27 cellular contexts compared by ENCODE assay signal in genomic region chr3:21036888-21037287, GRCh38.
"Had no signal": no experiment of that assay in that cellular context is flagged by ENCODE, and none has a peak within 500 bp of the region (broad histone marks: within the 10 kb centered on the region; RNA-seq: fewer than 3 reads in every experiment).

No MANE protein-coding gene starts in this region.

- H3K4me3 ChIP-seq: stomach, suprapubic skin, testis, thoracic aorta, thyroid gland, tibial artery, tibial nerve, transverse colon, upper lobe of left lung, upper lobe of right lung, uterus, vagina had no signal

- ATAC-seq: stimulated activated effector memory CD8-positive, alpha-beta T cell treated with anti-CD3 and anti-CD28 coated beads, Interleukin-12 subunit alpha, Interleukin-12 subunit beta, amount 100 ng/mL, for 72 hours; stimulated activated memory B cell treated with anti-CD40 and anti-IgM and Interleukin-4, amounts not matched to agents 10 μg/mL and 1 μg/mL and 100 μg/mL, for 72 hours; stimulated activated naive B cell treated with anti-CD40 and anti-IgM and Interleukin-4, amounts not matched to agents 10 μg/mL and 1 μg/mL and 100 μg/mL, for 72 hours; stimulated activated naive CD8-positive, alpha-beta T cell treated with anti-CD3 and anti-CD28 coated beads, Interleukin-15, amount 100 ng/mL, for 72 hours; stimulated activated naive CD8-positive, alpha-beta T cell treated with anti-CD3 and anti-CD28 coated beads, Interleukin-15, Interleukin-2, amounts not matched to agents 100 U/mL and 50 U/mL, for 24 hours; upper lobe of right lung had no signal

- DNase-seq: stimulated activated CD4-positive, alpha-beta T cell treated with anti-CD3 and anti-CD28 coated beads, Interleukin-2, amount 100 ng/mL, for 48 hours; stimulated activated CD4-positive, alpha-beta T cell treated with anti-CD3 and anti-CD28 coated beads, Interleukin-4, amount 100 ng/mL, for 1 hour; stimulated activated CD4-positive, alpha-beta T cell treated with anti-CD3 and anti-CD28 coated beads, Interleukin-4, amount 100 ng/mL, for 24 hours; stimulated activated CD4-positive, alpha-beta T cell treated with anti-CD3 and anti-CD28 coated beads, Interleukin-4, amount 100 ng/mL, for 4 hours; stimulated activated CD8-positive, alpha-beta memory T cell treated with anti-CD3 and anti-CD28 coated beads, Interleukin-4, amount 100 ng/mL, for 48 hours; stimulated activated naive B cell treated with anti-CD40 and anti-IgM and Interleukin-4, amounts not matched to agents 10 μg/mL and 1 μg/mL and 100 μg/mL, for 72 hours; stimulated activated naive CD4-positive, alpha-beta T cell; stimulated activated naive CD4-positive, alpha-beta T cell treated with Interleukin-2 at 50 U/mL for 16 hours; stimulated activated naive CD8-positive, alpha-beta T cell treated with anti-CD3 and anti-CD28 coated beads, Interleukin-15, amount 100 ng/mL, for 72 hours; stimulated activated naive CD8-positive, alpha-beta T cell treated with anti-CD3 and anti-CD28 coated beads, Interleukin-15, Interleukin-2, amounts not matched to agents 100 U/mL and 50 U/mL, for 24 hours; stomach; substantia nigra; testis; thyroid gland; tibial artery; transverse colon; trophoblast cell; upper lobe of left lung; upper lobe of right lung; uterus had no signal

- H3K9me3 ChIP-seq: stomach, suprapubic skin, testis, thoracic aorta, thyroid gland, tibial artery, tibial nerve, upper lobe of left lung, upper lobe of right lung, uterus, vagina had no signal

- H3K27ac ChIP-seq: stomach, suprapubic skin, testis, thoracic aorta, thyroid gland, tibial artery, tibial nerve, transverse colon, upper lobe of left lung, upper lobe of right lung, uterus, vagina had no signal

- H3K4me1 ChIP-seq: stomach, suprapubic skin, testis, thyroid gland, tibial artery, tibial nerve, transverse colon, upper lobe of left lung, upper lobe of right lung, uterus, vagina had no signal

- FAIRE-seq: urothelium cell line had no signal

- H3K27me3 ChIP-seq: stomach, suprapubic skin, testis, thyroid gland, tibial artery, tibial nerve, transverse colon, upper lobe of left lung, upper lobe of right lung, uterus, vagina had no signal

- H3K36me3 ChIP-seq: stomach, suprapubic skin, thoracic aorta, thyroid gland, tibial artery, tibial nerve, transverse colon, upper lobe of left lung, upper lobe of right lung, uterus, vagina had no signal
